Comparison of ENCODE assay signal across 16 cellular contexts in genomic region chr2:14306268-14306950, GRCh38.
DNase-seq lines count a peak whose midpoint lies in the region; ATAC-seq lines count a peak whose summit lies in the region.
"Had no signal": no experiment of that assay in that cellular context is flagged by ENCODE, and none has a peak within 500 bp of the region (broad histone marks: within the 10 kb centered on the region; RNA-seq: fewer than 3 reads in every experiment).

No MANE protein-coding gene starts in this region.

- no peak overlapping the region for H3K27ac Mint-ChIP-seq in activated T-cell treated with anti-CD3 and anti-CD28 coated beads, Interleukin-2, amount 50 U/mL, for 24 hours
- H3K27ac Mint-ChIP-seq: dendritic cell treated with granulocyte-macrophage colony-stimulating factor and Interleukin-4, amounts not matched to agents 40 ng/mL and 50 ng/mL, for 4 days; IgD-negative memory B cell; nephron progenitor cell had no signal

- ATAC-seq in GM18868 (IDR thresholded peaks at IDR 0.05; ENCODE audit: unreplicated experiment) (peak; percentile 60), GM21619 (IDR thresholded peaks at IDR 0.05; ENCODE audit: unreplicated experiment) (peak; percentile 62), HG03108 (IDR thresholded peaks at IDR 0.05; ENCODE audit: unreplicated experiment) (peak; percentile 55)

- H3K4me3 Mint-ChIP-seq in activated T-cell treated with anti-CD3 and anti-CD28 coated beads, Interleukin-2, amount 50 U/mL, for 24 hours, result no peak overlapping the region
- H3K4me3 Mint-ChIP-seq: dendritic cell treated with granulocyte-macrophage colony-stimulating factor and Interleukin-4, amounts not matched to agents 40 ng/mL and 50 ng/mL, for 4 days; nephron progenitor cell had no signal

- no peak for DNase-seq in anterior cingulate cortex (lab: John Stamatoyannopoulos, UW)
- DNase-seq in activated CD4-positive, alpha-beta T cell treated with anti-CD3 and anti-CD28 coated beads, Interleukin-2, amount 50 U/mL, for 48 hours, result no peak
- no peak for DNase-seq in NCI-H2171 treated with DMSO at 0.1 percent for 48 hours (lab: John Stamatoyannopoulos, UW)
- DNase-seq in activated T-cell treated with anti-CD3 and anti-CD28 coated beads, Interleukin-2, amount 50 U/mL, for 24 hours, result no peak
- DNase-seq: islet precursor cell, NCI-H1694, nephron progenitor cell, PC-9, spleen, T1000 had no signal

- no peaks in the 10 kb centered on the region for H3K36me3 Mint-ChIP-seq in activated T-cell treated with anti-CD3 and anti-CD28 coated beads, Interleukin-2, amount 50 U/mL, for 24 hours (ENCODE audit: low read depth)
- H3K36me3 Mint-ChIP-seq: IgD-negative memory B cell had no signal

- peaks cover 9% of the 10 kb centered on the region for H3K9me3 Mint-ChIP-seq in activated T-cell treated with anti-CD3 and anti-CD28 coated beads, Interleukin-2, amount 50 U/mL, for 24 hours
- H3K9me3 Mint-ChIP-seq: nephron progenitor cell had no signal

- H3K4me1 Mint-ChIP-seq in activated T-cell treated with anti-CD3 and anti-CD28 coated beads, Interleukin-2, amount 50 U/mL, for 24 hours (ENCODE audit: low read depth), result no peaks in the 10 kb centered on the region
- H3K4me1 Mint-ChIP-seq: IgD-negative memory B cell, nephron progenitor cell had no signal

- H3K4me3 ChIP-seq in endocrine pancreas (ENCODE audit: control insufficient read depth, insufficient read depth, low read length), result peak overlapping the region; percentile 14
- H3K4me3 ChIP-seq: PC-9, spleen had no signal

- H3K9ac ChIP-seq in endocrine pancreas (ENCODE audit: control insufficient read depth, insufficient read depth, low read length), result no peak overlapping the region

- H3K9me3 ChIP-seq in endocrine pancreas (ENCODE audit: control insufficient read depth, low read length), result no peaks in the 10 kb centered on the region
- H3K9me3 ChIP-seq: spleen had no signal

- H3K27me3 Mint-ChIP-seq in activated T-cell treated with anti-CD3 and anti-CD28 coated beads, Interleukin-2, amount 50 U/mL, for 24 hours, result no peaks in the 10 kb centered on the region
- H3K27me3 Mint-ChIP-seq: dendritic cell treated with granulocyte-macrophage colony-stimulating factor and Interleukin-4, amounts not matched to agents 40 ng/mL and 50 ng/mL, for 4 days; IgD-negative memory B cell had no signal

- no peaks in the 10 kb centered on the region for H3K4me1 ChIP-seq in endocrine pancreas (ENCODE audit: control insufficient read depth, insufficient read depth, low read length)
- H3K4me1 ChIP-seq: spleen had no signal

- H3K27me3 ChIP-seq in endocrine pancreas (ENCODE audit: control insufficient read depth, insufficient read depth, low read length), result no peaks in the 10 kb centered on the region
- H3K27me3 ChIP-seq: spleen had no signal

- H3K36me3 ChIP-seq in endocrine pancreas (ENCODE audit: control insufficient read depth, insufficient read depth, low read length), result no peaks in the 10 kb centered on the region
- H3K36me3 ChIP-seq: spleen had no signal
